Comparison of ENCODE assay signal across 26 cellular contexts in the genomic region with DNA sequence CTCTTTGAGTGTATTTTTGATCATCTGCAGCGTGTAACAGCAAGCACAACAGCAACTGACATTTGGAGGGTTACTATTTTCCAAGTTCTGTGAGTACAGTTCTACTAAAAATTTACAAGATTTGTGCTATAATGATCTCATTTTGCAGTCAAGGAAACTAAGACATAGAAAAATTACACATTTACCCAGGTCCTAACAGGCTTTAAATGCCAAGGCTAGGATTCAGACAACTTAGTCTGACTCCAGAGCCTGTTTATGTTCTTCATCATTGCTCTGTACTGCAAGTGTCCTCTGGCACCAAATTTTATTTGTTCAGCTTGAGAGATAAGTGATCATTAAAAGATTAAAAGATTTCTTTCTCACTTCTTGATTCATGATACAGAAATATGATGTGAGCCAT.
DNase-seq lines count a peak whose midpoint lies in the region; ATAC-seq, FAIRE-seq and TF ChIP-seq lines count a peak whose summit lies in the region.
"Had no signal": no experiment of that assay in that cellular context is flagged by ENCODE, and none has a peak within 500 bp of the region (broad histone marks: within the 10 kb centered on the region; RNA-seq: fewer than 3 reads in every experiment).

No MANE protein-coding gene starts in this region.

- no peak overlapping the region for H2AFZ ChIP-seq in GM23248

- H3K27ac ChIP-seq in A549 = no peak overlapping the region
- no peak overlapping the region for H3K27ac ChIP-seq in GM23248
- H3K27ac ChIP-seq: KMS-11, RWPE1 had no signal

- TF ChIP-seq CTCF in A549 (IDR thresholded peaks at IDR 0.05) (no peak), epithelial cell of esophagus (IDR thresholded peaks at IDR 0.05; ENCODE audit: insufficient read depth, low read depth, low read length, missing control alignments) (no peak)

- CTCF ChIA-PET in A549 (lab: Yijun Ruan, JAX) = no interaction called here
- CTCF ChIA-PET in activated CD4-positive, alpha-beta memory T cell treated with anti-CD3 and anti-CD28 coated beads, Interleukin-2, amount 10 ng/mL, durations not matched to agents 7 days and 5 days (lab: Charles Lee) = no interaction called here

- no peak for TF ChIP-seq RAD21 in A549 (conservative IDR thresholded peaks at IDR 0.05 in 1 of 2, IDR thresholded peaks at IDR 0.05 in 1 of 2)

- DNase-seq in A549 (ENCODE audit: low read depth in 1 of 2, low spot score in 1 of 2) (no peak), GM23248 (peak; percentile 4), epithelial cell of esophagus (ENCODE audit: low read depth) (peak; percentile 20), kidney tubule cell (ENCODE audit: low spot score) (peak; percentile 76), immature natural killer cell (no peak), NCI-H2081 treated with DMSO at 0.1 percent for 48 hours (lab: John Stamatoyannopoulos, UW) (no peak)
- DNase-seq in activated CD4-positive, alpha-beta memory T cell treated with anti-CD3 and anti-CD28 coated beads, Interleukin-2, amount 10 ng/mL, durations not matched to agents 7 days and 5 days = no peak
- DNase-seq: AML-193; C1 segment of cervical spinal cord; CD4-positive, alpha-beta memory T cell; COR-L47; DMS53; GOT3; NCI-H1048; NCI-H1694; NCI-H2029 treated with DMSO at 0.1 percent for 48 hours; NCI-H2171 treated with DMSO at 0.1 percent for 48 hours; NCI-H345; NCI-H510A treated with DMSO at 0.1 percent for 48 hours; NK-92 treated with Interleukin-12 subunit alpha and Interleukin-12 subunit beta, amount 100 ng/mL, for 24 hours; PC-3; SHP77 had no signal

- H3K9ac ChIP-seq in GM23248 = no peak overlapping the region
- H3K9ac ChIP-seq: KMS-11 had no signal

- no peaks in the 10 kb centered on the region for H4K20me1 ChIP-seq in GM23248 (ENCODE audit: insufficient read depth)

- H3K27ac Mint-ChIP-seq in immature natural killer cell = no peak overlapping the region
- H3K27ac Mint-ChIP-seq in activated CD4-positive, alpha-beta memory T cell treated with anti-CD3 and anti-CD28 coated beads, Interleukin-2, amount 10 ng/mL, durations not matched to agents 7 days and 5 days = no peak overlapping the region
- H3K27ac Mint-ChIP-seq: CD4-positive, alpha-beta memory T cell; IgD-negative memory B cell had no signal

- H3K4me1 Mint-ChIP-seq in immature natural killer cell = no peaks in the 10 kb centered on the region
- no peaks in the 10 kb centered on the region for H3K4me1 Mint-ChIP-seq in activated CD4-positive, alpha-beta memory T cell treated with anti-CD3 and anti-CD28 coated beads, Interleukin-2, amount 10 ng/mL, durations not matched to agents 7 days and 5 days
- H3K4me1 Mint-ChIP-seq: CD4-positive, alpha-beta memory T cell had no signal

- in situ Hi-C loops in GM23248 (cut with MboI) = no loop called here

- no peaks in the 10 kb centered on the region for H3K9me3 Mint-ChIP-seq in immature natural killer cell
- no peaks in the 10 kb centered on the region for H3K9me3 Mint-ChIP-seq in activated CD4-positive, alpha-beta memory T cell treated with anti-CD3 and anti-CD28 coated beads, Interleukin-2, amount 10 ng/mL, durations not matched to agents 7 days and 5 days
- H3K9me3 Mint-ChIP-seq: IgD-negative memory B cell had no signal

- no peak for FAIRE-seq in A549 (lab: Jason Lieb, UNC)

- H3K4me1 ChIP-seq in A549 (peaks cover 42% of the 10 kb centered on the region), GM23248 (ENCODE audit: insufficient read depth) (peaks cover 21% of the 10 kb centered on the region)
- H3K4me1 ChIP-seq: HAP-1 had no signal

- POLR2A ChIA-PET in A549 (lab: Yijun Ruan, JAX) = no interaction called here
- POLR2A ChIA-PET in activated CD4-positive, alpha-beta memory T cell treated with anti-CD3 and anti-CD28 coated beads, Interleukin-2, amount 10 ng/mL, durations not matched to agents 7 days and 5 days (lab: Charles Lee) = no interaction called here

- H3K36me3 ChIP-seq in GM23248 (ENCODE audit: low read depth) = no peaks in the 10 kb centered on the region
- H3K36me3 ChIP-seq: HAP-1 had no signal

- H3K4me3 ChIP-seq in A549 (no peak overlapping the region), GM23248 (no peak overlapping the region), epithelial cell of esophagus (ENCODE audit: low read length) (no peak overlapping the region)
- H3K4me3 ChIP-seq: HAP-1 had no signal

- H3F3A ChIP-seq in GM23248 (ENCODE audit: insufficient read depth) = peaks cover 5% of the 10 kb centered on the region; the same call in 1 of the 2 replicates

- no peaks in the 10 kb centered on the region for H3K36me3 Mint-ChIP-seq in immature natural killer cell
- no peaks in the 10 kb centered on the region for H3K36me3 Mint-ChIP-seq in activated CD4-positive, alpha-beta memory T cell treated with anti-CD3 and anti-CD28 coated beads, Interleukin-2, amount 10 ng/mL, durations not matched to agents 7 days and 5 days (ENCODE audit: low read depth)
- H3K36me3 Mint-ChIP-seq: CD4-positive, alpha-beta memory T cell had no signal

- no peak for TF ChIP-seq EP300 in A549 (IDR thresholded peaks at IDR 0.05)

- H3K79me2 ChIP-seq in GM23248 (ENCODE audit: insufficient read depth) = no peaks in the 10 kb centered on the region

- H3K4me2 ChIP-seq in A549 (peak overlapping the region; percentile 25; the same call in 2 of the 3 replicates), GM23248 (ENCODE audit: unreplicated experiment) (no peak overlapping the region)
- H3K4me2 ChIP-seq: KMS-11 had no signal

- no peak overlapping the region for H3K4me3 Mint-ChIP-seq in immature natural killer cell
- no peak overlapping the region for H3K4me3 Mint-ChIP-seq in activated CD4-positive, alpha-beta memory T cell treated with anti-CD3 and anti-CD28 coated beads, Interleukin-2, amount 10 ng/mL, durations not matched to agents 7 days and 5 days
- H3K4me3 Mint-ChIP-seq: CD4-positive, alpha-beta memory T cell; IgD-negative memory B cell had no signal

- WGBS in A549 (ENCODE audit: missing lambda C conversion rate) = 90% methylated on average over 1 of the region's 1 CpG
- WGBS in GM23248 (ENCODE audit: low coverage in 1 of 2, low lambda C conversion rate in 2 of 2, missing lambda C conversion rate in 2 of 2), 2 experiments = 95 to 100% methylated on average over 1 of the region's 1 CpG

- ATAC-seq in A549 = no peak
- ATAC-seq: PC-3 had no signal

- no peaks in the 10 kb centered on the region for H3K27me3 ChIP-seq in GM23248 (replicated peaks; ENCODE audit: insufficient read depth)

- H3K9me3 ChIP-seq in A549 (no peaks in the 10 kb centered on the region), GM23248 (ENCODE audit: low read depth) (no peaks in the 10 kb centered on the region)
- H3K9me3 ChIP-seq: HAP-1 had no signal

- no peaks in the 10 kb centered on the region for H3K9me2 ChIP-seq in GM23248 (ENCODE audit: insufficient read depth)

- H3K27me3 Mint-ChIP-seq in immature natural killer cell (ENCODE audit: low read depth in 3 of 3) = peaks cover 0 to 4% (median 3%) of the 10 kb centered on the region in 3 donors
- no peaks in the 10 kb centered on the region for H3K27me3 Mint-ChIP-seq in activated CD4-positive, alpha-beta memory T cell treated with anti-CD3 and anti-CD28 coated beads, Interleukin-2, amount 10 ng/mL, durations not matched to agents 7 days and 5 days
- H3K27me3 Mint-ChIP-seq: IgD-negative memory B cell had no signal

- TF ChIP-seq POLR2A in A549 (IDR thresholded peaks at IDR 0.05; ENCODE audit: low read length) = no peak

TF ChIP-seq in A549, 52 proteins besides CTCF, POLR2A, EP300 and RAD21:
- no peak for TF ChIP-seq NPAS2 (CRISPR knock-in tag; IDR thresholded peaks at IDR 0.05; ENCODE audit: borderline replicate concordance)
- TF ChIP-seq RFX5 (IDR thresholded peaks at IDR 0.05) = no peak
- TF ChIP-seq, protein P1, sequence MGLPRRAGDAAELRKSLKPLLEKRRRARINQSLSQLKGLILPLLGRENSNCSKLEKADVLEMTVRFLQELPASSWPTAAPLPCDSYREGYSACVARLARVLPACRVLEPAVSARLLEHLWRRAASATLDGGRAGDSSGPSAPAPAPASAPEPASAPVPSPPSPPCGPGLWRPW (IDR thresholded peaks at IDR 0.05) = no peak
- no peak for TF ChIP-seq CBX8 (IDR thresholded peaks at IDR 0.05)
- TF ChIP-seq CHD2 (IDR thresholded peaks at IDR 0.05; ENCODE audit: low read length, partially characterized antibody) = no peak
- TF ChIP-seq ELK1 (IDR thresholded peaks at IDR 0.05; ENCODE audit: low read depth, low read length) = no peak
- no peak for TF ChIP-seq ESRRA (IDR thresholded peaks at IDR 0.05; ENCODE audit: borderline replicate concordance, low read length)
- no peak for TF ChIP-seq HEYL (CRISPR knock-in tag; IDR thresholded peaks at IDR 0.05)
- TF ChIP-seq EHMT2 (IDR thresholded peaks at IDR 0.05; ENCODE audit: low read depth) = no peak
- TF ChIP-seq ZC3H11A (IDR thresholded peaks at IDR 0.05) = no peak
- TF ChIP-seq JUNB (IDR thresholded peaks at IDR 0.05) = no peak
- TF ChIP-seq NR3C1 (IDR thresholded peaks at IDR 0.05) = no peak
- TF ChIP-seq HOXB5 (CRISPR knock-in tag; IDR thresholded peaks at IDR 0.05) = no peak
- no peak for TF ChIP-seq MAFK (IDR thresholded peaks at IDR 0.05; ENCODE audit: partially characterized antibody)
- TF ChIP-seq, protein P2, sequence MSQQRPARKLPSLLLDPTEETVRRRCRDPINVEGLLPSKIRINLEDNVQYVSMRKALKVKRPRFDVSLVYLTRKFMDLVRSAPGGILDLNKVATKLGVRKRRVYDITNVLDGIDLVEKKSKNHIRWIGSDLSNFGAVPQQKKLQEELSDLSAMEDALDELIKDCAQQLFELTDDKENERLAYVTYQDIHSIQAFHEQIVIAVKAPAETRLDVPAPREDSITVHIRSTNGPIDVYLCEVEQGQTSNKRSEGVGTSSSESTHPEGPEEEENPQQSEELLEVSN (IDR thresholded peaks at IDR 0.05; ENCODE audit: borderline replicate concordance, low read depth) = no peak
- TF ChIP-seq, protein P3, sequence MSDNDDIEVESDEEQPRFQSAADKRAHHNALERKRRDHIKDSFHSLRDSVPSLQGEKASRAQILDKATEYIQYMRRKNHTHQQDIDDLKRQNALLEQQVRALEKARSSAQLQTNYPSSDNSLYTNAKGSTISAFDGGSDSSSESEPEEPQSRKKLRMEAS (IDR thresholded peaks at IDR 0.05) = no peak

Comparison
In these comparisons a context has a peak if more than half of its experiments do, and no peak if none do; other contexts are left out.
1. DNase-seq: peak in GM23248 (single experiment), epithelial cell of esophagus (single experiment) and kidney tubule cell (single experiment); none in A549 (0 of 2), immature natural killer cell (0 of 3), activated CD4-positive, alpha-beta memory T cell treated with anti-CD3 and anti-CD28 coated beads, Interleukin-2, amount 10 ng/mL, durations not matched to agents 7 days and 5 days (single experiment) and NCI-H2081 treated with DMSO at 0.1 percent for 48 hours (single experiment).